15 cellular contexts compared by ENCODE assay signal in genomic region chr6:170433163-170434095, GRCh38.
"Had no signal": no experiment of that assay in that cellular context is flagged by ENCODE, and none has a peak within 500 bp of the region (broad histone marks: within the 10 kb centered on the region; RNA-seq: fewer than 3 reads in every experiment).

No MANE protein-coding gene starts in this region.

- H3K9me3 ChIP-seq: body of pancreas, transverse colon had no signal

- H3K4me3 ChIP-seq: body of pancreas, smooth muscle cell, transverse colon had no signal

- H3K36me3 Mint-ChIP-seq: natural killer cell had no signal

- H3K9me3 Mint-ChIP-seq: activated T-cell treated with anti-CD3 and anti-CD28 coated beads, Interleukin-2, amount 50 U/mL, for 24 hours; immature natural killer cell; natural killer cell had no signal

- H3K36me3 ChIP-seq: transverse colon had no signal

- ATAC-seq: activated naive CD4-positive, alpha-beta T cell treated with anti-CD3 and anti-CD28 coated beads, Interleukin-2, amount 50 U/mL, for 72 hours; body of pancreas; left cardiac atrium; natural killer cell; stimulated activated memory B cell treated with anti-CD40 and anti-IgM and Interleukin-4, amounts not matched to agents 10 μg/mL and 1 μg/mL and 100 μg/mL, for 72 hours had no signal

- DNase-seq: activated CD4-positive, alpha-beta T cell treated with anti-CD3 and anti-CD28 coated beads, Interleukin-2, amount 50 U/mL, for 1 hour; activated effector memory CD4-positive, alpha-beta T cell treated with Interleukin-2 at 50 U/mL for 16 hours; activated T-cell treated with anti-CD3 and anti-CD28 coated beads, Interleukin-2, amount 50 U/mL, for 24 hours; amniotic stem cell; body of pancreas; cerebellar nuclear complex; glutamatergic neuron; immature natural killer cell; left cardiac atrium; natural killer cell; occipital lobe; transverse colon had no signal

- H3K27ac ChIP-seq: body of pancreas, transverse colon had no signal

- H3K4me3 Mint-ChIP-seq: activated T-cell treated with anti-CD3 and anti-CD28 coated beads, Interleukin-2, amount 50 U/mL, for 24 hours; immature natural killer cell; natural killer cell; stimulated activated memory B cell treated with anti-CD40 and anti-IgM and Interleukin-4, amounts not matched to agents 10 μg/mL and 1 μg/mL and 100 μg/mL, for 72 hours had no signal

- H3K27me3 ChIP-seq: body of pancreas, transverse colon had no signal

- H3K4me1 Mint-ChIP-seq: stimulated activated memory B cell treated with anti-CD40 and anti-IgM and Interleukin-4, amounts not matched to agents 10 μg/mL and 1 μg/mL and 100 μg/mL, for 72 hours had no signal

- H3K27ac Mint-ChIP-seq: activated naive CD4-positive, alpha-beta T cell treated with anti-CD3 and anti-CD28 coated beads, Interleukin-2, amount 50 U/mL, for 72 hours; activated T-cell treated with anti-CD3 and anti-CD28 coated beads, Interleukin-2, amount 50 U/mL, for 24 hours; natural killer cell; stimulated activated memory B cell treated with anti-CD40 and anti-IgM and Interleukin-4, amounts not matched to agents 10 μg/mL and 1 μg/mL and 100 μg/mL, for 72 hours had no signal
